In genomic region chr4:16894406-16894805, GRCh38 we compare ENCODE assay signal across 18 cellular contexts. TPM values are rescaled to one million over a fixed set of nuclear protein-coding genes. Genes with fewer than 3 reads are reported as not detected.
DNase-seq lines count a peak whose midpoint lies in the region; ATAC-seq, FAIRE-seq and TF ChIP-seq lines count a peak whose summit lies in the region.
"Had no signal": no experiment of that assay in that cellular context is flagged by ENCODE, and none has a peak within 500 bp of the region (broad histone marks: within the 10 kb centered on the region; RNA-seq: fewer than 3 reads in every experiment).

No MANE protein-coding gene starts in this region.

- H3T11ph ChIP-seq in H9 (ENCODE audit: low read length) = no peak overlapping the region

- H3K27me3 Mint-ChIP-seq in H9 (ENCODE audit: low read depth) (no peaks in the 10 kb centered on the region), astrocyte (ENCODE audit: low read depth, unreplicated experiment) (no peaks in the 10 kb centered on the region)
- peaks cover 19% of the 10 kb centered on the region for H3K27me3 Mint-ChIP-seq in activated T-helper 1 cell treated with anti-CD3 and anti-CD28 coated beads, Interleukin-12 subunit alpha, Interleukin-12 subunit beta, Interleukin-2, Interleukin-4 antibody, amounts not matched to agents 30 ng/mL and 10 ng/mL and 1 ng/mL, durations not matched to agents 14 hours and 24 hours and 36 hours (ENCODE audit: insufficient read depth)

- H4K8ac ChIP-seq in H9 (replicated peaks; ENCODE audit: insufficient read length, low read depth, low read length) = no peak overlapping the region

- no peak overlapping the region for H2AK5ac ChIP-seq in H9 (ENCODE audit: insufficient read length, low read length)

- H3K4me3 ChIP-seq in astrocyte (ENCODE audit: insufficient read depth, low read depth, low read length) (no peak overlapping the region), kidney (ENCODE audit: low read length in 2 of 2) (peak overlapping the region in 1 of 2 donors; percentile 63), spleen (peak overlapping the region in 6 of 8 donors; percentile 1 to 73 (median 48))

- intact Hi-C loops in kidney (cut with DNase I) = no loop called here
- intact Hi-C loops in spleen (cut with DNase I; ENCODE audit: low total_unique reads) = no loop called here
- intact Hi-C loops in activated T-helper 1 cell treated with anti-CD3 and anti-CD28 coated beads, Interleukin-12 subunit alpha, Interleukin-12 subunit beta, Interleukin-2, Interleukin-4 antibody, amounts not matched to agents 30 ng/mL and 10 ng/mL and 1 ng/mL, durations not matched to agents 14 hours and 24 hours and 36 hours (cut with micrococcal nuclease) = no loop called here

- H2BK5ac ChIP-seq in H9 (ENCODE audit: insufficient read length, low read length) = no peak overlapping the region

- peaks cover 0 to 7% (median 0%) of the 10 kb centered on the region in 3 experiments; a peak in 3 of 7 replicates for H3K36me3 Mint-ChIP-seq in H9 (ENCODE audit: insufficient read depth in 1 of 3, low read depth in 3 of 3)
- no peaks in the 10 kb centered on the region for H3K36me3 Mint-ChIP-seq in astrocyte (ENCODE audit: low read depth, unreplicated experiment)
- no peaks in the 10 kb centered on the region for H3K36me3 Mint-ChIP-seq in activated T-helper 1 cell treated with anti-CD3 and anti-CD28 coated beads, Interleukin-12 subunit alpha, Interleukin-12 subunit beta, Interleukin-2, Interleukin-4 antibody, amounts not matched to agents 30 ng/mL and 10 ng/mL and 1 ng/mL, durations not matched to agents 14 hours and 24 hours and 36 hours (ENCODE audit: low read depth)
- H3K36me3 Mint-ChIP-seq: activated naive CD8-positive, alpha-beta T cell treated with anti-CD3 and anti-CD28 coated beads for 36 hours; CD8-positive, alpha-beta T cell had no signal

- H3K18ac ChIP-seq in H9 (ENCODE audit: insufficient read length, low read depth, low read length) = no peak overlapping the region

- no peaks in the 10 kb centered on the region for H3K79me1 ChIP-seq in H9 (ENCODE audit: insufficient read depth, low read depth, low read length, poor library complexity, severe bottlenecking)

- peak overlapping the region; percentile 28 for H3K4me2 ChIP-seq in H9 (ENCODE audit: insufficient read depth, insufficient read length, low read length)
- peak overlapping the region; percentile 80 for H3K4me2 ChIP-seq in astrocyte (ENCODE audit: low read length)

- H3K27ac Mint-ChIP-seq in H9 = peak overlapping the region; percentile 96 to 99 (median 97)
- H3K27ac Mint-ChIP-seq in astrocyte (ENCODE audit: unreplicated experiment) = peak overlapping the region; percentile 22
- no peak overlapping the region for H3K27ac Mint-ChIP-seq in activated T-helper 1 cell treated with anti-CD3 and anti-CD28 coated beads, Interleukin-12 subunit alpha, Interleukin-12 subunit beta, Interleukin-2, Interleukin-4 antibody, amounts not matched to agents 30 ng/mL and 10 ng/mL and 1 ng/mL, durations not matched to agents 14 hours and 24 hours and 36 hours
- H3K27ac Mint-ChIP-seq: activated naive CD8-positive, alpha-beta T cell treated with anti-CD3 and anti-CD28 coated beads for 36 hours; CD8-positive, alpha-beta T cell; T-helper 17 cell had no signal

- H3K4me1 ChIP-seq in H9 (ENCODE audit: insufficient read depth, low read length) = peaks cover 13% of the 10 kb centered on the region
- peaks cover 21% of the 10 kb centered on the region for H3K4me1 ChIP-seq in astrocyte (ENCODE audit: insufficient read depth, low read length)
- H3K4me1 ChIP-seq in kidney (ENCODE audit: control insufficient read depth in 1 of 2, insufficient read depth in 1 of 2, low read depth in 1 of 2, low read length in 2 of 2) = peaks cover 0 to 4% of the 10 kb centered on the region in 2 donors
- H3K4me1 ChIP-seq in spleen = peaks cover 3 to 61% (median 39%) of the 10 kb centered on the region in 6 donors

- H3K4me1 Mint-ChIP-seq in H9 (peaks cover 76 to 81% of the 10 kb centered on the region in 2 experiments), astrocyte (ENCODE audit: low read depth, unreplicated experiment) (peaks cover 38% of the 10 kb centered on the region)
- peaks cover 40% of the 10 kb centered on the region for H3K4me1 Mint-ChIP-seq in activated T-helper 1 cell treated with anti-CD3 and anti-CD28 coated beads, Interleukin-12 subunit alpha, Interleukin-12 subunit beta, Interleukin-2, Interleukin-4 antibody, amounts not matched to agents 30 ng/mL and 10 ng/mL and 1 ng/mL, durations not matched to agents 14 hours and 24 hours and 36 hours (ENCODE audit: low read depth)
- H3K4me1 Mint-ChIP-seq: T-helper 17 cell had no signal

- TF ChIP-seq CTCF in H9 (conservative IDR thresholded peaks at IDR 0.05) (no peak), astrocyte (IDR thresholded peaks at IDR 0.05; ENCODE audit: insufficient read depth, low read depth, low read length) (no peak), kidney (IDR thresholded peaks at IDR 0.05; ENCODE audit: borderline replicate concordance, extremely low read depth, insufficient read depth) (no peak), spleen (IDR thresholded peaks at IDR 0.05 in 8 of 11, conservative IDR thresholded peaks at IDR 0.05 in 3 of 11) (no peak)

- H3K23me2 ChIP-seq in H9 (ENCODE audit: insufficient read length, low read depth, low read length, poor library complexity, severe bottlenecking) = peaks cover 11% of the 10 kb centered on the region

- no peak overlapping the region for H3K14ac ChIP-seq in H9 (ENCODE audit: insufficient read depth, low read length)

- H3K27ac ChIP-seq in H9 (ENCODE audit: insufficient read length, low read depth, low read length) (no peak overlapping the region), astrocyte (ENCODE audit: low read depth, low read length) (peak overlapping the region; percentile 55), kidney (ENCODE audit: low read depth in 2 of 2, low read length in 2 of 2) (peak overlapping the region; percentile 16 to 35), spleen (peak overlapping the region in 7 of 8 donors; percentile 70 to 85 (median 78))

- H2BK12ac ChIP-seq in H9 (ENCODE audit: insufficient read length, low read depth, low read length) = no peak overlapping the region

- H4K20me1 ChIP-seq in H9 (ENCODE audit: control insufficient read depth, insufficient read depth, insufficient read length) = no peaks in the 10 kb centered on the region
- H4K20me1 ChIP-seq in astrocyte (ENCODE audit: insufficient read depth, low read length) = no peaks in the 10 kb centered on the region

- no peak overlapping the region for H4K5ac ChIP-seq in H9 (ENCODE audit: insufficient read length, low read depth, low read length)

- ATAC-seq in GM19351 (IDR thresholded peaks at IDR 0.05; ENCODE audit: unreplicated experiment) = no peak
- ATAC-seq: CD8-positive, alpha-beta T cell; sciatic nerve; T-helper 17 cell had no signal

- peaks cover 21% of the 10 kb centered on the region; the same call in 1 of the 2 replicates for H3K79me2 ChIP-seq in H9 (ENCODE audit: insufficient read depth, low read length)
- H3K79me2 ChIP-seq in astrocyte (ENCODE audit: insufficient read depth, low read length) = peaks cover 27% of the 10 kb centered on the region

- FAIRE-seq in astrocyte (lab: Jason Lieb, UNC) = peak; percentile 82
- no peak for FAIRE-seq in kidney (lab: Jason Lieb, UNC)
- FAIRE-seq: RCC 7860 had no signal

- WGBS in H9 (ENCODE audit: extremely low coverage, insufficient read length, low lambda C conversion rate) = no CpG with 5 or more reads among the region's 1 CpG
- 72 to 79% (median 77%) methylated on average over 1 of the region's 1 CpG for WGBS in spleen, 5 donors

- H3K36me3 ChIP-seq in astrocyte (ENCODE audit: insufficient read depth, low read length) = no peaks in the 10 kb centered on the region
- H3K36me3 ChIP-seq in kidney (ENCODE audit: control insufficient read depth in 1 of 2, insufficient read depth in 2 of 2, low read length in 2 of 2) = no peaks in the 10 kb centered on the region
- no peaks in the 10 kb centered on the region for H3K36me3 ChIP-seq in spleen

- no peak overlapping the region for H2BK20ac ChIP-seq in H9 (ENCODE audit: low read depth, low read length, poor library complexity, severe bottlenecking)

- H3K9ac ChIP-seq in H9 (ENCODE audit: extremely low read depth, insufficient read length, low read length) (no peak overlapping the region), astrocyte (ENCODE audit: low read length) (peak overlapping the region; percentile 61), kidney (ENCODE audit: low read length in 2 of 2) (peak overlapping the region in 1 of 2 donors; percentile 34)

- H2AFZ ChIP-seq in H9 (ENCODE audit: low read length) = no peak overlapping the region
- H2AFZ ChIP-seq in astrocyte (ENCODE audit: low read depth, low read length) = no peak overlapping the region

- H2BK120ac ChIP-seq in H9 (ENCODE audit: low read depth, low read length, poor library complexity, severe bottlenecking) = no peak overlapping the region

- H3K9me3 ChIP-seq in H9 (ENCODE audit: control insufficient read depth, low read depth, low read length) = no peaks in the 10 kb centered on the region
- H3K9me3 ChIP-seq in astrocyte (ENCODE audit: insufficient read depth, low read depth, low read length) = no peaks in the 10 kb centered on the region
- H3K9me3 ChIP-seq in kidney (ENCODE audit: control insufficient read depth in 1 of 2, low read length in 2 of 2) = no peaks in the 10 kb centered on the region
- H3K9me3 ChIP-seq in spleen = no peaks in the 10 kb centered on the region

- H3K23ac ChIP-seq in H9 (ENCODE audit: insufficient read length, low read depth, low read length) = no peak overlapping the region

- no peak for TF ChIP-seq POLR2A in spleen (IDR thresholded peaks at IDR 0.05)

- H4K91ac ChIP-seq in H9 (ENCODE audit: insufficient read length, low read depth, low read length) = no peak overlapping the region

- no peak overlapping the region for H2BK15ac ChIP-seq in H9 (ENCODE audit: low read depth, low read length)

- H3K4me3 Mint-ChIP-seq in H9 (peak overlapping the region; percentile 30 to 73; a peak in 3 of 5 replicates), astrocyte (ENCODE audit: unreplicated experiment) (no peak overlapping the region)
- H3K4me3 Mint-ChIP-seq in activated T-helper 1 cell treated with anti-CD3 and anti-CD28 coated beads, Interleukin-12 subunit alpha, Interleukin-12 subunit beta, Interleukin-2, Interleukin-4 antibody, amounts not matched to agents 30 ng/mL and 10 ng/mL and 1 ng/mL, durations not matched to agents 14 hours and 24 hours and 36 hours = no peak overlapping the region
- H3K4me3 Mint-ChIP-seq: activated naive CD8-positive, alpha-beta T cell treated with anti-CD3 and anti-CD28 coated beads for 36 hours; CD8-positive, alpha-beta T cell; T-helper 17 cell had no signal

- no peak overlapping the region for H3K56ac ChIP-seq in H9 (ENCODE audit: insufficient read length, low read depth, low read length)

- H3K9me3 Mint-ChIP-seq in H9 = no peaks in the 10 kb centered on the region
- no peaks in the 10 kb centered on the region for H3K9me3 Mint-ChIP-seq in astrocyte (ENCODE audit: unreplicated experiment)
- no peaks in the 10 kb centered on the region for H3K9me3 Mint-ChIP-seq in activated T-helper 1 cell treated with anti-CD3 and anti-CD28 coated beads, Interleukin-12 subunit alpha, Interleukin-12 subunit beta, Interleukin-2, Interleukin-4 antibody, amounts not matched to agents 30 ng/mL and 10 ng/mL and 1 ng/mL, durations not matched to agents 14 hours and 24 hours and 36 hours
- H3K9me3 Mint-ChIP-seq: activated naive CD8-positive, alpha-beta T cell treated with anti-CD3 and anti-CD28 coated beads for 36 hours; CD8-positive, alpha-beta T cell had no signal

- no peaks in the 10 kb centered on the region for H3K27me3 ChIP-seq in H9 (ENCODE audit: insufficient read depth, low read length)
- H3K27me3 ChIP-seq in astrocyte (ENCODE audit: insufficient read depth, low read length) = no peaks in the 10 kb centered on the region
- peaks cover 0 to 6% (median 0%) of the 10 kb centered on the region in 7 donors for H3K27me3 ChIP-seq in spleen (replicated peaks in 1 of 7)

- H3K4ac ChIP-seq in H9 (ENCODE audit: low read depth, low read length) = no peak overlapping the region

- DNase-seq in H9 (no peak), astrocyte (ENCODE audit: low read depth) (peak; percentile 67), kidney (no peak), spleen (no peak), activated gamma-delta T cell treated with Interleukin-2 at 50 U/mL for 16 hours (no peak), NCI-H2171 (lab: John Stamatoyannopoulos, UW) (no peak)
- no peak for DNase-seq in activated T-helper 1 cell treated with anti-CD3 and anti-CD28 coated beads, Interleukin-12 subunit alpha, Interleukin-12 subunit beta, Interleukin-2, Interleukin-4 antibody, amounts not matched to agents 30 ng/mL and 10 ng/mL and 1 ng/mL, durations not matched to agents 14 hours and 24 hours and 36 hours (ENCODE audit: low spot score)
- DNase-seq: activated CD4-positive, alpha-beta T cell treated with anti-CD3 and anti-CD28 coated beads for 1 hour; activated naive CD8-positive, alpha-beta T cell treated with anti-CD3 and anti-CD28 coated beads for 36 hours; CD8-positive, alpha-beta T cell; GOT3; KBM-7; NCI-H526; stimulated activated naive CD4-positive, alpha-beta T cell; T-helper 17 cell had no signal

RNA-seq across cellular contexts. Expression of gene LDB2, which starts 4.0 kb away (rescaled TPM):
- total RNA-seq in H9 (2021) = 22.5 and 25.8 TPM in 2 replicates
- 4.9 and 9.4 TPM in 2 replicates for total RNA-seq in astrocyte
- total RNA-seq in kidney = 59.9 TPM
- polyA plus RNA-seq in kidney (ENCODE audit: insufficient read depth, low read depth, low replicate concordance) = 26.9 TPM
- total RNA-seq in spleen = 100 to 1,000 TPM; 113 to 257 (median 149) TPM
- 10 to 100 TPM; 24.1 to 52.2 (median 28.1) TPM for polyA plus RNA-seq in spleen
- total RNA-seq in activated T-helper 1 cell treated with anti-CD3 and anti-CD28 coated beads, Interleukin-12 subunit alpha, Interleukin-12 subunit beta, Interleukin-2, Interleukin-4 antibody, amounts not matched to agents 30 ng/mL and 10 ng/mL and 1 ng/mL, durations not matched to agents 14 hours and 24 hours and 36 hours = not detected in 2 replicates
- total RNA-seq: activated naive CD8-positive, alpha-beta T cell treated with anti-CD3 and anti-CD28 coated beads for 36 hours; CD8-positive, alpha-beta T cell; T-helper 17 cell had no signal

Comparison
In these comparisons a context has a peak if more than half of its experiments do, and no peak if none do; other contexts are left out.
1. H3K4me3 Mint-ChIP-seq: peak in H9 (2 of 2); none in astrocyte (single experiment) and activated T-helper 1 cell treated with anti-CD3 and anti-CD28 coated beads, Interleukin-12 subunit alpha, Interleukin-12 subunit beta, Interleukin-2, Interleukin-4 antibody, amounts not matched to agents 30 ng/mL and 10 ng/mL and 1 ng/mL, durations not matched to agents 14 hours and 24 hours and 36 hours (single experiment).